ENCODE assay signal across 1 cellular context in genomic region chr2:10382313-10383061, GRCh38.
TF ChIP-seq lines count a peak whose summit lies in the region.

No MANE protein-coding gene starts in this region.

TF ChIP-seq in K562, 482 proteins besides CTCF, POLR2A, EP300 and RAD21 (continued from another document):
- TF ChIP-seq GATA2 (CRISPR knock-in tag; IDR thresholded peaks at IDR 0.05) = no peak
TF ChIP-seq in K562: peak in this region for 2.
